ENCODE assay signal across 26 cellular contexts in the genomic region with DNA sequence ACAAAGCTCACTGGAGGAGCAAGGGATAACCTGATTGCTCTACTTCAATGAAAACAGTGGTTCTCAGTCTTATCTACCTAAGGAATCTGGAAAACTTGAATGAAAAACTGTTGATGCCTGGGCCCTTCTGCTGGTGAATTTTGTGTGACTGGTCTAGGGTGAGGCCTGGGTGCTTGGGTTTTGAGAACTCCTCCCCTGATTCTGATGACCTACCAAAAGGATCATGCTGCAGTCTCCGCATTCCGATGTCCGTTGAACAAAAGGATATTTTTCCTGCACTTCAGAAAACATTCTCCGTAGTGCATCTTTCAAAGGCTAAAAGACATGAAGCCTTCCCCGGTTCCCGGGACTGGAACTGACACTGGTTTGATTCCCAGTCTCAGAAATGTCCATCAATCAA.
DNase-seq lines count a peak whose midpoint lies in the region; ATAC-seq, FAIRE-seq and TF ChIP-seq lines count a peak whose summit lies in the region.
"Had no signal": no experiment of that assay in that cellular context is flagged by ENCODE, and none has a peak within 500 bp of the region (broad histone marks: within the 10 kb centered on the region; RNA-seq: fewer than 3 reads in every experiment).

No MANE protein-coding gene starts in this region.

- H3K27ac ChIP-seq in endodermal cell (ENCODE audit: low read depth, low read length) (no peak overlapping the region), temporal lobe (ENCODE audit: low read depth, low read length) (peak overlapping the region; percentile 27), pancreas (no peak overlapping the region)
- H3K27ac ChIP-seq: 22Rv1; BLaER1 treated with 17β-estradiol and CSF1 and Interleukin-3, amounts not matched to agents 10 nM and 100 nM; GM23248 had no signal

- no peaks in the 10 kb centered on the region for H3K36me3 Mint-ChIP-seq in activated CD8-positive, alpha-beta memory T cell treated with anti-CD3 and anti-CD28 coated beads, Interleukin-2, amount 10 ng/mL, durations not matched to agents 7 days and 5 days
- H3K36me3 Mint-ChIP-seq in endodermal cell (ENCODE audit: low read depth): no peaks in the 10 kb centered on the region
- H3K36me3 Mint-ChIP-seq: CD14-positive monocyte; CD8-positive, alpha-beta memory T cell had no signal

- intact Hi-C loops in pancreas (cut with DNase I): no loop called here

- TF ChIP-seq CTCF in endodermal cell (conservative IDR thresholded peaks at IDR 0.05) (no peak), pancreas (IDR thresholded peaks at IDR 0.05) (no peak)

- WGBS in endodermal cell (ENCODE audit: insufficient coverage in 1 of 2, insufficient read length in 1 of 2), 2 experiments: 73 to 88% methylated on average over 6 of the region's 6 CpGs
- WGBS in pancreas, 2 donors: 75 to 82% methylated on average over 6 of the region's 6 CpGs

- H3K27me3 ChIP-seq in endodermal cell (ENCODE audit: control insufficient read depth, insufficient read depth, low read length, poor library complexity, severe bottlenecking) (no peaks in the 10 kb centered on the region), pancreas (no peaks in the 10 kb centered on the region)
- H3K27me3 ChIP-seq: BE2C; BLaER1 treated with 17β-estradiol and CSF1 and Interleukin-3, amounts not matched to agents 10 nM and 100 nM had no signal

- CTCF ChIA-PET in activated CD8-positive, alpha-beta memory T cell treated with anti-CD3 and anti-CD28 coated beads, Interleukin-2, amount 10 ng/mL, durations not matched to agents 7 days and 5 days (lab: Charles Lee): no interaction called here

- H3K4me3 ChIP-seq in endodermal cell (ENCODE audit: low read length) (no peak overlapping the region), pancreas (no peak overlapping the region)
- H3K4me3 ChIP-seq: BLaER1 treated with 17β-estradiol and CSF1 and Interleukin-3, amounts not matched to agents 10 nM and 100 nM; GM12878; GM23248 had no signal

- no peak for ATAC-seq in activated CD8-positive, alpha-beta memory T cell treated with anti-CD3 and anti-CD28 coated beads, Interleukin-2, amount 10 ng/mL, durations not matched to agents 7 days and 5 days
- ATAC-seq in HG03175 (IDR thresholded peaks at IDR 0.05; ENCODE audit: unreplicated experiment) (no peak), pancreas (no peak)
- ATAC-seq: GM12878 had no signal

- H3K27me3 Mint-ChIP-seq in activated CD8-positive, alpha-beta memory T cell treated with anti-CD3 and anti-CD28 coated beads, Interleukin-2, amount 10 ng/mL, durations not matched to agents 7 days and 5 days: peaks cover 10% of the 10 kb centered on the region
- peaks cover 7% of the 10 kb centered on the region for H3K27me3 Mint-ChIP-seq in endodermal cell (ENCODE audit: insufficient read depth)
- H3K27me3 Mint-ChIP-seq: CD4-positive, alpha-beta T cell; CD8-positive, alpha-beta memory T cell had no signal

- no peaks in the 10 kb centered on the region for H3K4me1 ChIP-seq in endodermal cell (ENCODE audit: control insufficient read depth, insufficient read depth, low read length)
- no peaks in the 10 kb centered on the region for H3K4me1 ChIP-seq in pancreas

- H3K27ac Mint-ChIP-seq in activated CD8-positive, alpha-beta memory T cell treated with anti-CD3 and anti-CD28 coated beads, Interleukin-2, amount 10 ng/mL, durations not matched to agents 7 days and 5 days: no peak overlapping the region
- H3K27ac Mint-ChIP-seq in endodermal cell: no peak overlapping the region
- H3K27ac Mint-ChIP-seq: CD14-positive monocyte; CD4-positive, alpha-beta T cell; CD8-positive, alpha-beta memory T cell had no signal

- no peaks in the 10 kb centered on the region for H3K36me3 ChIP-seq in endodermal cell (ENCODE audit: control insufficient read depth, insufficient read depth, low read length)
- no peaks in the 10 kb centered on the region for H3K36me3 ChIP-seq in pancreas
- H3K36me3 ChIP-seq: BE2C; BLaER1 treated with 17β-estradiol and CSF1 and Interleukin-3, amounts not matched to agents 10 nM and 100 nM had no signal

- H3K9me3 ChIP-seq in endodermal cell (ENCODE audit: control insufficient read depth, low read length) (peaks cover 8% of the 10 kb centered on the region), pancreas (no peaks in the 10 kb centered on the region)
- H3K9me3 ChIP-seq: BE2C had no signal

- no peaks in the 10 kb centered on the region for H3K9me3 Mint-ChIP-seq in activated CD8-positive, alpha-beta memory T cell treated with anti-CD3 and anti-CD28 coated beads, Interleukin-2, amount 10 ng/mL, durations not matched to agents 7 days and 5 days (ENCODE audit: low read depth)
- peaks cover 25% of the 10 kb centered on the region for H3K9me3 Mint-ChIP-seq in endodermal cell
- H3K9me3 Mint-ChIP-seq: CD4-positive, alpha-beta T cell; CD8-positive, alpha-beta memory T cell had no signal

- peaks cover 4% of the 10 kb centered on the region for H3K4me1 Mint-ChIP-seq in activated CD8-positive, alpha-beta memory T cell treated with anti-CD3 and anti-CD28 coated beads, Interleukin-2, amount 10 ng/mL, durations not matched to agents 7 days and 5 days
- peaks cover 19% of the 10 kb centered on the region for H3K4me1 Mint-ChIP-seq in endodermal cell

- peak; percentile 15 for DNase-seq in activated CD8-positive, alpha-beta memory T cell treated with anti-CD3 and anti-CD28 coated beads for 24 hours
- no peak for DNase-seq in activated CD8-positive, alpha-beta memory T cell treated with anti-CD3 and anti-CD28 coated beads, Interleukin-2, amount 10 ng/mL, durations not matched to agents 7 days and 5 days
- DNase-seq in endodermal cell: peak; percentile 19
- DNase-seq in pancreas: no peak
- DNase-seq: ACHN; AML-193; BE2C; CD4-positive, alpha-beta T cell; CD8-positive, alpha-beta memory T cell; DMS 273 treated with DMSO at 0.1 percent for 48 hours; DMS79; EL; GDM1; GM23248; H7; HCEC 1CT had no signal

- H3K9ac ChIP-seq in endodermal cell (ENCODE audit: extremely low read depth, low read length, poor library complexity, severe bottlenecking): no peak overlapping the region
- H3K9ac ChIP-seq: BLaER1 treated with 17β-estradiol and CSF1 and Interleukin-3, amounts not matched to agents 10 nM and 100 nM; GM23248 had no signal

- no peak for FAIRE-seq in pancreas (lab: Jason Lieb, UNC)
- FAIRE-seq: A204.1, D721Med, GM12878, GM19239, H1 had no signal

- H3K4me3 Mint-ChIP-seq in activated CD8-positive, alpha-beta memory T cell treated with anti-CD3 and anti-CD28 coated beads, Interleukin-2, amount 10 ng/mL, durations not matched to agents 7 days and 5 days: no peak overlapping the region
- no peak overlapping the region for H3K4me3 Mint-ChIP-seq in endodermal cell
- H3K4me3 Mint-ChIP-seq: CD14-positive monocyte; CD4-positive, alpha-beta T cell; CD8-positive, alpha-beta memory T cell had no signal

Comparison
In these comparisons a context has a peak if more than half of its experiments do, and no peak if none do; other contexts are left out.
1. DNase-seq: peak in activated CD8-positive, alpha-beta memory T cell treated with anti-CD3 and anti-CD28 coated beads for 24 hours (single experiment) and endodermal cell (single experiment); none in activated CD8-positive, alpha-beta memory T cell treated with anti-CD3 and anti-CD28 coated beads, Interleukin-2, amount 10 ng/mL, durations not matched to agents 7 days and 5 days (single experiment) and pancreas (0 of 6).